8 cellular contexts compared by ENCODE assay signal in the genomic region with DNA sequence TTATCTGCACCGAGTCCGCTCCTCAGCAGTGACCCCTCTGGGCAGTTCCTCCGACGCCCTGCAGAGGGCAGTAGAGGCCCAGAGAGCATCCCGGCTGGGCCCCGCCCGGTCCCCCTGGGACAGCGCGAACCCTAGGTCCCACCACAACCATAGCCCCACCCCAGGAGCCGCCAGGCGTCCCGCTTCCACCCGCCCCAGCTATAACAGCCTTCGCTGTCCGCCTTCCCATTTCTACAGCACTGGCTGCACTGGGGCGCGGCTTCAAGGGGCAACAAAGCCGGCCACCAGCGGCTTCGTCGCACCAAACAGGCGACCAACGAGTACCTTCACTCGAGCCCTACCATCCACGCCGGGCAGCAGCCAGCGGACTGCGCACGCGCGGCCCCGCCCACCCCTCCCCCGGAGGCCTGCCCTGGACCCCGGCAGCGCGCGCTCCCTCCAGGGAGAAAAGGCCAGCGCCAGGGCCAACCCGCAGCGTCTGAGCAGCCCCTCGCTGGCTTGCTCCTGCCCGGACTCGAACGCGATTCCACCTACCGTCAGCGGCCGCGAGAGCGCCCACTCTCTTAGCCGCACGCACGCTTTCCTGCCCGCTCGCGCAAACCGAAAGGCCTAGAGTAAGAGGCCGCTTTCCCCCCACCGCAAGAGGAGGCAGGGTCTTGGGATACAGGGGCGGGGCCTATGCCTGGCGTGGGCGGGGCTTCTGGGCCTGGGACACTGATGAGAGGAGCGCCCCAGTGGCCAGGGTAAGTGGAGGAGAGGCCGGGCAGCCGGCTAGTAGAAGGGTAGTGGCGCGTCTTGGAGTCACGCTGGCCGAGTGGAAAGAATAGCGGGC. TPM values are rescaled to one million over a fixed set of nuclear protein-coding genes. Genes with fewer than 3 reads are reported as not detected.
DNase-seq lines count a peak whose midpoint lies in the region; ATAC-seq and TF ChIP-seq lines count a peak whose summit lies in the region.

A gene with protein sequence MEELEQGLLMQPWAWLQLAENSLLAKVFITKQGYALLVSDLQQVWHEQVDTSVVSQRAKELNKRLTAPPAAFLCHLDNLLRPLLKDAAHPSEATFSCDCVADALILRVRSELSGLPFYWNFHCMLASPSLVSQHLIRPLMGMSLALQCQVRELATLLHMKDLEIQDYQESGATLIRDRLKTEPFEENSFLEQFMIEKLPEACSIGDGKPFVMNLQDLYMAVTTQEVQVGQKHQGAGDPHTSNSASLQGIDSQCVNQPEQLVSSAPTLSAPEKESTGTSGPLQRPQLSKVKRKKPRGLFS (minus strand): TSS at position 630 of the 832 bp plus-strand sequence. CDS start 2,453 bp downstream, outside the sequence.

- DNase-seq in AML-193 (lab: John Stamatoyannopoulos, UW), result peak; percentile 78 to 89
- DNase-seq in NCI-H460 (ENCODE audit: extremely low read depth, low read depth), result peak; percentile 94
- DNase-seq in activated CD4-positive, alpha-beta T cell treated with anti-CD3 and anti-CD28 coated beads for 1 hour, result peak; percentile 86
- DNase-seq in chondrocyte (ENCODE audit: low spot score), result peak; percentile 98
- peak; percentile 91 to 95 for DNase-seq in stimulated activated CD4-positive, alpha-beta T cell treated with anti-CD3 and anti-CD28 coated beads, Interleukin-1b, Interleukin-23, amount 100 ng/mL, for 4 hours (ENCODE audit: low read depth in 2 of 2)

- peaks cover 29% of the 10 kb centered on the region for H3K4me1 Mint-ChIP-seq in chondrocyte (ENCODE audit: low read depth)

- H3K27me3 Mint-ChIP-seq in chondrocyte (ENCODE audit: low read depth), result no peaks in the 10 kb centered on the region

- TF ChIP-seq CTCF in chondrocyte (IDR thresholded peaks at IDR 0.05), result peak; percentile 99

- peak within 1 kb of the TSS; percentile 79 for H3K4me3 Mint-ChIP-seq in chondrocyte (ENCODE audit: unreplicated experiment)

- ATAC-seq in GM19025 (IDR thresholded peaks at IDR 0.05; ENCODE audit: low read depth, unreplicated experiment) (peak; percentile 86), HG03342 (IDR thresholded peaks at IDR 0.05; ENCODE audit: unreplicated experiment) (peak; percentile 87)

- H3K27ac ChIP-seq in layer of hippocampus (ENCODE audit: low read depth, low read length), result peak within 1 kb of the TSS; percentile 98

- no peaks in the 10 kb centered on the region for H3K9me3 Mint-ChIP-seq in chondrocyte (ENCODE audit: low read depth)

- H3K27ac Mint-ChIP-seq in chondrocyte (ENCODE audit: unreplicated experiment), result peak within 1 kb of the TSS; percentile 96

- H3K27me3 ChIP-seq in layer of hippocampus (ENCODE audit: control insufficient read depth, insufficient read depth, low read length), result no peaks in the 10 kb centered on the region

- peaks cover 5% of the 10 kb centered on the region for H3K36me3 Mint-ChIP-seq in chondrocyte (ENCODE audit: low read depth)

RNA-seq across cellular contexts. Expression of the gene that starts here (rescaled TPM):
- 26.1 and 32.7 TPM in 2 replicates for total RNA-seq in NCI-H460 (2014; rRNA removed; shearing (Covaris generic))
- 16.9 and 26.3 TPM in 2 replicates for polyA plus RNA-seq in NCI-H460 (2014; cell fraction: nucleus; rRNA removed)
- 7.3 to 13.3 TPM (median 12.7 TPM) in 3 replicates for total RNA-seq in chondrocyte

Comparison
In these comparisons a context has a peak if more than half of its experiments do, and no peak if none do; other contexts are left out.
1. Peak in every context shown above with its lines: DNase-seq, ATAC-seq and H3K27ac ChIP-seq.